In genomic region chr3:152320201-152320617, GRCh38 we compare ENCODE assay signal across 11 cellular contexts. TPM values are rescaled to one million over a fixed set of nuclear protein-coding genes. Genes with fewer than 3 reads are reported as not detected.
DNase-seq lines count a peak whose midpoint lies in the region; TF ChIP-seq lines count a peak whose summit lies in the region.
"Had no signal": no experiment of that assay in that cellular context is flagged by ENCODE, and none has a peak within 500 bp of the region (broad histone marks: within the 10 kb centered on the region; RNA-seq: fewer than 3 reads in every experiment).

No MANE protein-coding gene starts in this region.

- H3K9ac ChIP-seq in KMS-11: 0 out of 2 replicates have a peak overlapping the region, but pooled peaks have one; percentile 52

- TF ChIP-seq CTCF in KMS-11 (conservative IDR thresholded peaks at IDR 0.05; ENCODE audit: low read depth, low read length) (no peak), brain microvascular endothelial cell (IDR thresholded peaks at IDR 0.05; ENCODE audit: low read depth, low read length, missing control alignments) (no peak)

- no peak overlapping the region for H2AFZ ChIP-seq in ACC112 (ENCODE audit: low read length, unreplicated experiment)
- no peak overlapping the region for H2AFZ ChIP-seq in KMS-11 (ENCODE audit: low read depth)

- H4K20me1 ChIP-seq in KMS-11 (ENCODE audit: insufficient read depth): peaks cover 36% of the 10 kb centered on the region

- H3K27ac ChIP-seq in ACC112 (ENCODE audit: low read depth, low read length): peak overlapping the region; percentile 62
- H3K27ac ChIP-seq in KMS-11: peak overlapping the region; percentile 80
- H3K27ac ChIP-seq in brain microvascular endothelial cell: peak overlapping the region; percentile 14

- H3K4me2 ChIP-seq in KMS-11: peak overlapping the region; percentile 89

- peaks cover 66% of the 10 kb centered on the region for H3K4me1 ChIP-seq in ACC112 (ENCODE audit: control insufficient read depth, insufficient read depth, low read length, unreplicated experiment)
- peaks cover 99% of the 10 kb centered on the region for H3K4me1 ChIP-seq in KMS-11 (ENCODE audit: low read depth, poor library complexity, severe bottlenecking)

- H3K36me3 ChIP-seq in ACC112 (ENCODE audit: insufficient read depth, low read length) (peaks cover 26% of the 10 kb centered on the region), KMS-11 (ENCODE audit: insufficient read depth) (no peaks in the 10 kb centered on the region; the same call in 1 of the 2 replicates), brain microvascular endothelial cell (replicated peaks) (no peaks in the 10 kb centered on the region)

- H3K79me2 ChIP-seq in ACC112 (ENCODE audit: control insufficient read depth, insufficient read depth, low read length, unreplicated experiment) (peaks cover 83% of the 10 kb centered on the region), KMS-11 (ENCODE audit: insufficient read depth, low read depth) (peaks cover 99% of the 10 kb centered on the region)

- H3K27me3 ChIP-seq in ACC112 (ENCODE audit: insufficient read depth, low read length) (no peaks in the 10 kb centered on the region), KMS-11 (ENCODE audit: insufficient read depth, low read depth) (no peaks in the 10 kb centered on the region), brain microvascular endothelial cell (replicated peaks) (no peaks in the 10 kb centered on the region)
- H3K27me3 ChIP-seq: testis had no signal

- DNase-seq in brain microvascular endothelial cell (peak; percentile 53), lung microvascular endothelial cell (ENCODE audit: low read depth in 2 of 2) (peak; percentile 95 to 98), kidney tubule cell (ENCODE audit: low spot score) (no peak), activated gamma-delta T cell treated with Interleukin-2 at 50 U/mL for 16 hours (no peak), medulla oblongata (ENCODE audit: extremely low spot score) (no peak), NCI-H1092 (lab: John Stamatoyannopoulos, UW) (no peak)
- DNase-seq: NCI-H1694, retina, testis had no signal

- in situ Hi-C loops in brain microvascular endothelial cell (cut with HindIII; ENCODE audit: low pct_ligation_motif_present, low sequenced_read_pairs): no loop called here

- H3K4me3 ChIP-seq in ACC112 (ENCODE audit: low read depth, low read length) (no peak overlapping the region; the same call in 1 of the 2 replicates), KMS-11 (IDR thresholded peaks at IDR 0.05; ENCODE audit: insufficient read depth, low read depth, low read length) (no peak overlapping the region), brain microvascular endothelial cell (ENCODE audit: low read depth, low read length) (no peak overlapping the region)
- H3K4me3 ChIP-seq: testis had no signal

RNA-seq across cellular contexts. Expression of gene MBNL1, which starts 51.5 kb away (rescaled TPM):
- 206 and 247 TPM in 2 replicates for total RNA-seq in lung microvascular endothelial cell

Comparison
In these comparisons a context has a peak if more than half of its experiments do, and no peak if none do; other contexts are left out.
1. H3K27ac ChIP-seq: peak in every context shown above with its lines; median percentile 80 in KMS-11; 62 in ACC112; 14 in brain microvascular endothelial cell.
2. DNase-seq: peak in brain microvascular endothelial cell (single experiment) and lung microvascular endothelial cell (2 of 2); none in kidney tubule cell (single experiment), activated gamma-delta T cell treated with Interleukin-2 at 50 U/mL for 16 hours (single experiment), medulla oblongata (single experiment) and NCI-H1092 (single experiment).